Comparison of ENCODE assay signal across 22 cellular contexts in genomic region chr14:58815781-58816297, GRCh38.
DNase-seq lines count a peak whose midpoint lies in the region; ATAC-seq, FAIRE-seq and TF ChIP-seq lines count a peak whose summit lies in the region.
"Had no signal": no experiment of that assay in that cellular context is flagged by ENCODE, and none has a peak within 500 bp of the region (broad histone marks: within the 10 kb centered on the region; RNA-seq: fewer than 3 reads in every experiment).

No MANE protein-coding gene starts in this region.

- H2AFZ ChIP-seq in mesenchymal stem cell (ENCODE audit: low read depth, low read length), result no peak overlapping the region

- H2AK5ac ChIP-seq in mesenchymal stem cell (ENCODE audit: low read length, severe bottlenecking), result no peak overlapping the region

- ATAC-seq in SK-N-SH treated with all-trans-retinoic acid at 6 μM for 48 hours (peak; percentile 67), HG03521 (IDR thresholded peaks at IDR 0.05; ENCODE audit: unreplicated experiment) (no peak)
- no peak for ATAC-seq in activated T-cell treated with anti-CD3 and anti-CD28 coated beads, Interleukin-2, amount 50 U/mL, for 72 hours (replicated peaks in 1 of 2)
- ATAC-seq: activated naive CD4-positive, alpha-beta T cell treated with anti-CD3 and anti-CD28 coated beads, Interleukin-2, amount 50 U/mL, for 72 hours had no signal

- H3K18ac ChIP-seq in mesenchymal stem cell (ENCODE audit: low read depth in 1 of 2, low read length in 2 of 2), result no peak overlapping the region

- DNase-seq in AG08395 (ENCODE audit: low spot score) (peak; percentile 20), HTR-8/SVneo (ENCODE audit: insufficient read length, low spot score) (no peak), mesenchymal stem cell (no peak), G401 (ENCODE audit: low spot score) (no peak), AML-193 (lab: John Stamatoyannopoulos, UW) (no peak)
- DNase-seq in activated T-cell treated with anti-CD3 and anti-CD28 coated beads, Interleukin-2, amount 50 U/mL, for 72 hours, result no peak
- DNase-seq: activated CD4-positive, alpha-beta T cell treated with anti-CD3 and anti-CD28 coated beads, Interleukin-2, amount 50 U/mL, for 4 hours; aorta; central memory CD4-positive, alpha-beta T cell; left cardiac atrium; NCI-H1105; NCI-H524 treated with DMSO at 0.1 percent for 48 hours; ovary; stimulated activated CD4-positive, alpha-beta T cell treated with anti-CD3 and anti-CD28 coated beads, Interleukin-4, amount 100 ng/mL, for 1 hour; stimulated activated naive CD4-positive, alpha-beta T cell; T-helper 9 cell had no signal

- peak; percentile 51 for FAIRE-seq in HTR-8/SVneo (lab: Jason Lieb, UNC)

- no peak overlapping the region for H3K23ac ChIP-seq in mesenchymal stem cell (ENCODE audit: low read length in 2 of 2)

- H3K9me3 Mint-ChIP-seq in activated T-cell treated with anti-CD3 and anti-CD28 coated beads, Interleukin-2, amount 50 U/mL, for 72 hours, result no peaks in the 10 kb centered on the region
- H3K9me3 Mint-ChIP-seq: activated naive CD4-positive, alpha-beta T cell treated with anti-CD3 and anti-CD28 coated beads, Interleukin-2, amount 50 U/mL, for 72 hours; activated T-helper 2 cell treated with anti-CD3 and anti-CD28 coated beads, Interferon-gamma antibody, Interleukin-2, Interleukin-4, amounts not matched to agents 10 μg/mL and 5 μg/mL and 100 μg/mL, durations not matched to agents 14 hours and 24 hours and 36 hours had no signal

- H3K27me3 ChIP-seq in mesenchymal stem cell (ENCODE audit: control insufficient read depth in 1 of 2, insufficient read depth in 1 of 2, low read length in 2 of 2), result peaks cover 0 to 11% of the 10 kb centered on the region in 2 experiments
- H3K27me3 ChIP-seq: ovary had no signal

- no peaks in the 10 kb centered on the region for H3K9me3 ChIP-seq in mesenchymal stem cell (ENCODE audit: control insufficient read depth, low read length)
- H3K9me3 ChIP-seq: ovary, thoracic aorta had no signal

- no peak overlapping the region for H4K8ac ChIP-seq in mesenchymal stem cell (ENCODE audit: low read length)

- H3K27ac ChIP-seq in mesenchymal stem cell (ENCODE audit: low read length, poor library complexity, severe bottlenecking), result peak overlapping the region; percentile 65
- H3K27ac ChIP-seq: ovary, thoracic aorta had no signal

- peaks cover 8% of the 10 kb centered on the region for H3K4me1 ChIP-seq in mesenchymal stem cell (ENCODE audit: control insufficient read depth, insufficient read depth, low read depth, low read length)

- in situ Hi-C loops in G401 (cut with HindIII; ENCODE audit: low sequenced_read_pairs), result no loop called here

- no peak overlapping the region for H2BK120ac ChIP-seq in mesenchymal stem cell (ENCODE audit: low read depth, low read length)

- no peaks in the 10 kb centered on the region for H3K36me3 ChIP-seq in mesenchymal stem cell (ENCODE audit: control insufficient read depth in 1 of 2, insufficient read depth in 2 of 2, low read depth in 1 of 2, low read length in 2 of 2)
- H3K36me3 ChIP-seq: ovary, thoracic aorta had no signal

- H2BK5ac ChIP-seq in mesenchymal stem cell (ENCODE audit: low read depth, low read length, poor library complexity, severe bottlenecking), result no peak overlapping the region

- H3K4ac ChIP-seq in mesenchymal stem cell (ENCODE audit: low read depth in 1 of 2, low read length in 2 of 2), result no peak overlapping the region

- no peaks in the 10 kb centered on the region for H3K79me1 ChIP-seq in mesenchymal stem cell (replicated peaks; ENCODE audit: low read length, poor library complexity, severe bottlenecking)

- no peak overlapping the region for H3K9ac ChIP-seq in mesenchymal stem cell (ENCODE audit: low read length)

- no peak overlapping the region for H3K27ac Mint-ChIP-seq in activated T-cell treated with anti-CD3 and anti-CD28 coated beads, Interleukin-2, amount 50 U/mL, for 72 hours
- H3K27ac Mint-ChIP-seq: activated naive CD4-positive, alpha-beta T cell treated with anti-CD3 and anti-CD28 coated beads, Interleukin-2, amount 50 U/mL, for 72 hours; activated T-helper 2 cell treated with anti-CD3 and anti-CD28 coated beads, Interferon-gamma antibody, Interleukin-2, Interleukin-4, amounts not matched to agents 10 μg/mL and 5 μg/mL and 100 μg/mL, durations not matched to agents 14 hours and 24 hours and 36 hours; CD14-positive monocyte had no signal

- H3K36me3 Mint-ChIP-seq in activated T-cell treated with anti-CD3 and anti-CD28 coated beads, Interleukin-2, amount 50 U/mL, for 72 hours (ENCODE audit: insufficient read depth in 2 of 2), result no peaks in the 10 kb centered on the region
- H3K36me3 Mint-ChIP-seq: activated naive CD4-positive, alpha-beta T cell treated with anti-CD3 and anti-CD28 coated beads, Interleukin-2, amount 50 U/mL, for 72 hours; CD14-positive monocyte had no signal

- H2BK12ac ChIP-seq in mesenchymal stem cell (ENCODE audit: low read length in 2 of 2), result no peak overlapping the region

- H3K27me3 Mint-ChIP-seq in activated T-cell treated with anti-CD3 and anti-CD28 coated beads, Interleukin-2, amount 50 U/mL, for 72 hours (ENCODE audit: low read depth), result no peaks in the 10 kb centered on the region

- no peak overlapping the region for H3K4me3 Mint-ChIP-seq in activated T-cell treated with anti-CD3 and anti-CD28 coated beads, Interleukin-2, amount 50 U/mL, for 72 hours
- H3K4me3 Mint-ChIP-seq: CD14-positive monocyte had no signal

- H3K4me3 ChIP-seq in mesenchymal stem cell (ENCODE audit: insufficient read depth in 1 of 2, low read depth in 1 of 2, low read length in 2 of 2), result no peak overlapping the region
- H3K4me3 ChIP-seq: ovary, thoracic aorta had no signal

- WGBS in mesenchymal stem cell, result 80% methylated on average over 6 of the region's 7 CpGs

- H3K14ac ChIP-seq in mesenchymal stem cell (ENCODE audit: low read length in 2 of 2), result no peak overlapping the region

- H3K4me2 ChIP-seq in mesenchymal stem cell (ENCODE audit: low read length, poor library complexity, severe bottlenecking), result no peak overlapping the region

- peaks cover 19% of the 10 kb centered on the region for H3K4me1 Mint-ChIP-seq in activated T-cell treated with anti-CD3 and anti-CD28 coated beads, Interleukin-2, amount 50 U/mL, for 72 hours (ENCODE audit: low read depth)

- no peak overlapping the region for H4K91ac ChIP-seq in mesenchymal stem cell (ENCODE audit: low read length)

- no peak overlapping the region for H2BK15ac ChIP-seq in mesenchymal stem cell (ENCODE audit: low read depth, poor library complexity, severe bottlenecking)

TF ChIP-seq in SK-N-SH treated with all-trans-retinoic acid at 6 μM for 48 hours, 23 proteins besides CTCF, POLR2A, EP300 and RAD21:
- no peak for TF ChIP-seq RARB (CRISPR knock-in tag; IDR thresholded peaks at IDR 0.05)
